In the genomic region with DNA sequence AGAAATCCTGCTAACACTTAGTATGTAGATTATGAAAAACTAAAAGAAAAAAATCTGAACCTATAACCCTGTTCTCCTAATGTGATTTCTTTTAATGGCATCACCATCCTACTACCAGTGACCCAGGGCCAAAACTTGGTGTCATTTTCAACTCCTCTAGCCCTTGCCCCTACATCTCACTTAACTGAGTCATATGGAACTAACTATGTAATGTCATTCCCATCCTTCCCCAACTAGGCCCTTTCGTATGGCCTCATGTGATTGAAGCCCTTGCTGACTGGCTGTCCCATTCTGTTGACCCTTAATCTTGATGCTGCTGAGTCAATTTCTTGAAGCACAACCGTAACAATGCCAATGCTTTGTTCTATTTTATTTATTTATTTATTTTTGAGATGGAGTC, we compare ENCODE assay signal across 16 cellular contexts. TPM values are rescaled to one million over a fixed set of nuclear protein-coding genes. Genes with fewer than 3 reads are reported as not detected.
DNase-seq lines count a peak whose midpoint lies in the region; ATAC-seq and TF ChIP-seq lines count a peak whose summit lies in the region.
"Had no signal": no experiment of that assay in that cellular context is flagged by ENCODE, and none has a peak within 500 bp of the region (broad histone marks: within the 10 kb centered on the region; RNA-seq: fewer than 3 reads in every experiment).

No MANE protein-coding gene starts in this region.

- H3K4me1 Mint-ChIP-seq in CD4-positive, alpha-beta memory T cell, result peaks cover 4 to 25% (median 23%) of the 10 kb centered on the region in 4 donors

- H2AFZ ChIP-seq in MM.1S (ENCODE audit: low read length) (no peak overlapping the region), osteoblast (ENCODE audit: low read length) (no peak overlapping the region)

- no peak for DNase-seq in CD4-positive, alpha-beta memory T cell
- no peak for DNase-seq in MM.1S
- peak; percentile 64 for DNase-seq in osteoblast (ENCODE audit: insufficient read length, low spot score, missing footprints)
- no peak for DNase-seq in SIG-M5 (lab: John Stamatoyannopoulos, UW)
- no peak for DNase-seq in germinal center (ENCODE audit: low spot score)
- DNase-seq in GF-D8 (lab: John Stamatoyannopoulos, UW), result no peak
- DNase-seq: activated gamma-delta T cell; NCI-H1048; NCI-H748 treated with DMSO at 0.1 percent for 48 hours; stimulated activated CD4-positive, alpha-beta T cell treated with anti-CD3 and anti-CD28 coated beads, Interleukin-4, amount 100 ng/mL, for 4 hours; SW 1271; upper lobe of left lung had no signal

- H3K79me2 ChIP-seq in MM.1S (ENCODE audit: low read length) (peaks cover 5% of the 10 kb centered on the region; the same call in 1 of the 2 replicates), osteoblast (ENCODE audit: insufficient read depth, low read length) (peaks cover 10% of the 10 kb centered on the region)

- no peaks in the 10 kb centered on the region for H3K9me3 Mint-ChIP-seq in CD4-positive, alpha-beta memory T cell

- no peak overlapping the region for H3K4me2 ChIP-seq in MM.1S (ENCODE audit: low read depth, low read length)
- H3K4me2 ChIP-seq in osteoblast (ENCODE audit: insufficient read depth, low read length), result no peak overlapping the region

- peak overlapping the region in 1 of 2 donors; percentile 3 for H3K4me3 ChIP-seq in CD4-positive, alpha-beta memory T cell (ENCODE audit: low read length in 2 of 2)
- H3K4me3 ChIP-seq in MM.1S (ENCODE audit: low read length), result no peak overlapping the region
- H3K4me3 ChIP-seq in esophagus (ENCODE audit: low read depth in 1 of 2, low read length in 2 of 2), result no peak overlapping the region
- no peak overlapping the region for H3K4me3 ChIP-seq in osteoblast (ENCODE audit: insufficient read depth, low read length)
- H3K4me3 ChIP-seq: Peyer's patch, upper lobe of left lung had no signal

- no peak overlapping the region for H3K9ac ChIP-seq in MM.1S (ENCODE audit: low read length)

- no peak overlapping the region for H3K27ac ChIP-seq in CD4-positive, alpha-beta memory T cell (ENCODE audit: low read depth, low read length)
- H3K27ac ChIP-seq in MM.1S (ENCODE audit: low read length) (peak overlapping the region; percentile 62; the same call in 1 of the 2 replicates), esophagus (ENCODE audit: low read depth in 2 of 2, low read length in 1 of 2) (peak overlapping the region; percentile 47 to 79), osteoblast (ENCODE audit: low read depth, low read length) (peak overlapping the region; percentile 36)
- H3K27ac ChIP-seq: VCaP had no signal

- no peaks in the 10 kb centered on the region for H3K9me2 ChIP-seq in MM.1S (replicated peaks; ENCODE audit: insufficient read depth, low read length)

- H4K20me1 ChIP-seq in MM.1S (ENCODE audit: insufficient read depth, low read length), result no peaks in the 10 kb centered on the region
- H4K20me1 ChIP-seq in osteoblast (ENCODE audit: insufficient read depth, low read length), result peaks cover 6% of the 10 kb centered on the region

- H3K4me1 ChIP-seq in CD4-positive, alpha-beta memory T cell (ENCODE audit: insufficient read depth, low read length), result peaks cover 17% of the 10 kb centered on the region
- H3K4me1 ChIP-seq in MM.1S (ENCODE audit: low read length), result peaks cover 7% of the 10 kb centered on the region; the same call in 1 of the 2 replicates
- no peaks in the 10 kb centered on the region for H3K4me1 ChIP-seq in esophagus (ENCODE audit: control insufficient read depth in 2 of 2, insufficient read depth in 2 of 2, low read length in 1 of 2)
- peaks cover 25% of the 10 kb centered on the region for H3K4me1 ChIP-seq in osteoblast (ENCODE audit: insufficient read depth, low read length)

- no peaks in the 10 kb centered on the region for H3K9me3 ChIP-seq in CD4-positive, alpha-beta memory T cell (ENCODE audit: control insufficient read depth in 1 of 2, low read length in 2 of 2)
- H3K9me3 ChIP-seq in MM.1S (replicated peaks; ENCODE audit: insufficient read depth, low read length) (no peaks in the 10 kb centered on the region), esophagus (ENCODE audit: control insufficient read depth in 2 of 2, insufficient read depth in 1 of 2, low read depth in 1 of 2, low read length in 1 of 2) (no peaks in the 10 kb centered on the region), osteoblast (ENCODE audit: low read depth, low read length) (no peaks in the 10 kb centered on the region)
- H3K9me3 ChIP-seq: Peyer's patch, upper lobe of left lung had no signal

- H3K27me3 Mint-ChIP-seq in CD4-positive, alpha-beta memory T cell, result no peaks in the 10 kb centered on the region

- peaks cover 13% of the 10 kb centered on the region in 2 donors for H3K36me3 Mint-ChIP-seq in CD4-positive, alpha-beta memory T cell

- 72 to 81% methylated on average over 2 of the region's 2 CpGs for WGBS in esophagus, 2 donors

- TF ChIP-seq CTCF in MM.1S (IDR thresholded peaks at IDR 0.05; ENCODE audit: low read length) (no peak), osteoblast (IDR thresholded peaks at IDR 0.05; ENCODE audit: extremely low read depth, low read depth, low read length) (no peak)

- POLR2A ChIA-PET in CD4-positive, alpha-beta memory T cell (lab: Charles Lee; ENCODE audit: partially characterized antibody), result interaction anchor here (2.1 to 2.6 kb wide), 2 partner anchors 8 to 212 kb away, joined by 12 to 24 read pairs; a partner anchor contains a TSS

- CTCF ChIA-PET in CD4-positive, alpha-beta memory T cell (lab: Charles Lee; ENCODE audit: partially characterized antibody), result interaction anchor here (1.0 to 4.6 kb wide), 12 partner anchors 9 to 457 kb away, joined by 4 to 50 read pairs (median 14); a partner anchor contains a TSS

- H3K27ac Mint-ChIP-seq in CD4-positive, alpha-beta memory T cell, result peak overlapping the region in 4 of 7 donors; percentile 23 to 55 (median 48)

- H3K36me3 ChIP-seq in CD4-positive, alpha-beta memory T cell (ENCODE audit: insufficient read depth, low read length), result peaks cover 4% of the 10 kb centered on the region
- H3K36me3 ChIP-seq in MM.1S (replicated peaks; ENCODE audit: insufficient read depth, low read length) (no peaks in the 10 kb centered on the region), esophagus (ENCODE audit: control insufficient read depth in 2 of 2, insufficient read depth in 2 of 2, low read length in 1 of 2) (no peaks in the 10 kb centered on the region), osteoblast (ENCODE audit: insufficient read depth, low read length) (no peaks in the 10 kb centered on the region)

- H3K27me3 ChIP-seq in CD4-positive, alpha-beta memory T cell (ENCODE audit: insufficient read depth, low read length), result no peaks in the 10 kb centered on the region
- H3K27me3 ChIP-seq in MM.1S (replicated peaks; ENCODE audit: insufficient read depth, low read length), result no peaks in the 10 kb centered on the region
- H3K27me3 ChIP-seq in esophagus (ENCODE audit: control insufficient read depth in 1 of 2, insufficient read depth in 2 of 2, low read length in 2 of 2), result no peaks in the 10 kb centered on the region
- no peaks in the 10 kb centered on the region for H3K27me3 ChIP-seq in osteoblast (ENCODE audit: insufficient read depth, low read length)
- H3K27me3 ChIP-seq: Peyer's patch, upper lobe of left lung had no signal

- no peak overlapping the region for H3K4me3 Mint-ChIP-seq in CD4-positive, alpha-beta memory T cell

- H3F3A ChIP-seq in MM.1S (ENCODE audit: insufficient read depth, low read length), result peaks cover 13% of the 10 kb centered on the region; the same call in 1 of the 2 replicates

- ATAC-seq in GM19328 (IDR thresholded peaks at IDR 0.05; ENCODE audit: unreplicated experiment), result no peak

- intact Hi-C loops in CD4-positive, alpha-beta memory T cell (cut with micrococcal nuclease), result loop anchor here (2.0 to 10.0 kb wide), 4 partner anchors 43 to 541 kb away; a partner anchor contains a TSS

RNA-seq across cellular contexts. Expression of a gene that starts 7.6 kb away (rescaled TPM):
- total RNA-seq in CD4-positive, alpha-beta memory T cell, result 10 to 100 TPM; 15.9 to 19.5 TPM
- polyA plus RNA-seq in CD4-positive, alpha-beta memory T cell, result 10 to 100 TPM; 14.3 to 18.8 TPM
- polyA plus RNA-seq in esophagus, result 10 to 100 TPM; 16.0 to 18.9 TPM
- total RNA-seq in osteoblast, result 7.2 and 9.4 TPM in 2 replicates

RNA-seq across cellular contexts. Expression of a gene that starts 7.7 kb away (rescaled TPM):
- total RNA-seq in CD4-positive, alpha-beta memory T cell, result 1 to 10 TPM; 4.9 to 5.5 TPM
- 1 to 10 TPM; 3.0 to 6.1 TPM for polyA plus RNA-seq in CD4-positive, alpha-beta memory T cell
- 1 to 10 TPM; 1.9 to 4.6 TPM for polyA plus RNA-seq in esophagus
- 3.2 and 3.6 TPM in 2 replicates for total RNA-seq in osteoblast
